10 cellular contexts compared by ENCODE assay signal in genomic region chr3:120448707-120449650, GRCh38. TPM values are rescaled to one million over a fixed set of nuclear protein-coding genes. Genes with fewer than 3 reads are reported as not detected.
DNase-seq lines count a peak whose midpoint lies in the region; ATAC-seq and TF ChIP-seq lines count a peak whose summit lies in the region.
"Had no signal": no experiment of that assay in that cellular context is flagged by ENCODE, and none has a peak within 500 bp of the region (broad histone marks: within the 10 kb centered on the region; RNA-seq: fewer than 3 reads in every experiment).

No MANE protein-coding gene starts in this region.

- H3K36me3 Mint-ChIP-seq in neural crest cell (ENCODE audit: low read depth): peaks cover 2% of the 10 kb centered on the region
- H3K36me3 Mint-ChIP-seq in activated T-cell treated with anti-CD3 and anti-CD28 coated beads, Interleukin-2, amount 50 U/mL, for 72 hours (ENCODE audit: insufficient read depth in 2 of 2): peaks cover 2% of the 10 kb centered on the region in 2 donors

- peak overlapping the region; percentile 95 for H3K4me3 Mint-ChIP-seq in neural crest cell
- H3K4me3 Mint-ChIP-seq in activated T-cell treated with anti-CD3 and anti-CD28 coated beads, Interleukin-2, amount 50 U/mL, for 72 hours: peak overlapping the region in 1 of 2 donors; percentile 82

- DNase-seq in AG20443 (ENCODE audit: low spot score) (peak; percentile 84), RPMI7951 (ENCODE audit: low read depth) (peak; percentile 62), fibroblast of mammary gland (ENCODE audit: low read depth) (peak; percentile 80), neural crest cell (ENCODE audit: low read depth, low spot score) (no peak), globus pallidus (ENCODE audit: low spot score) (no peak)
- no peak for DNase-seq in activated naive CD4-positive, alpha-beta T cell treated with Interleukin-2 at 50 U/mL for 16 hours
- no peak for DNase-seq in activated T-cell treated with anti-CD3 and anti-CD28 coated beads, Interleukin-2, amount 50 U/mL, for 72 hours
- DNase-seq: DND-41 had no signal

- no peak for ATAC-seq in activated T-cell treated with anti-CD3 and anti-CD28 coated beads, Interleukin-2, amount 50 U/mL, for 72 hours (replicated peaks in 1 of 2)
- ATAC-seq in GM18498 (IDR thresholded peaks at IDR 0.05; ENCODE audit: unreplicated experiment): no peak

- H3K4me3 ChIP-seq in fibroblast of mammary gland (ENCODE audit: control insufficient read depth, low read depth, low read length): peak overlapping the region; percentile 92

- H3K9me3 Mint-ChIP-seq in neural crest cell: peaks cover 3% of the 10 kb centered on the region
- no peaks in the 10 kb centered on the region for H3K9me3 Mint-ChIP-seq in activated T-cell treated with anti-CD3 and anti-CD28 coated beads, Interleukin-2, amount 50 U/mL, for 72 hours

- H3K4me1 Mint-ChIP-seq in neural crest cell: peaks cover 39% of the 10 kb centered on the region
- peaks cover 9% of the 10 kb centered on the region for H3K4me1 Mint-ChIP-seq in activated T-cell treated with anti-CD3 and anti-CD28 coated beads, Interleukin-2, amount 50 U/mL, for 72 hours (ENCODE audit: low read depth)

- TF ChIP-seq CTCF in fibroblast of mammary gland (conservative IDR thresholded peaks at IDR 0.05; ENCODE audit: control insufficient read depth, insufficient read depth, low read depth, low read length): no peak
- TF ChIP-seq CTCF in neural crest cell (conservative IDR thresholded peaks at IDR 0.05): no peak

- H3K27ac Mint-ChIP-seq in neural crest cell (ENCODE audit: unreplicated experiment): no peak overlapping the region
- no peak overlapping the region for H3K27ac Mint-ChIP-seq in activated T-cell treated with anti-CD3 and anti-CD28 coated beads, Interleukin-2, amount 50 U/mL, for 72 hours
- H3K27ac Mint-ChIP-seq: stimulated activated naive CD8-positive, alpha-beta T cell treated with anti-CD3 and anti-CD28 coated beads, Interleukin-15, Interleukin-2, amounts not matched to agents 100 ng/mL and 50 ng/mL, for 24 hours had no signal

- H3K27me3 Mint-ChIP-seq in neural crest cell (ENCODE audit: low read depth): no peaks in the 10 kb centered on the region
- peaks cover 59% of the 10 kb centered on the region for H3K27me3 Mint-ChIP-seq in activated T-cell treated with anti-CD3 and anti-CD28 coated beads, Interleukin-2, amount 50 U/mL, for 72 hours (ENCODE audit: low read depth)

RNA-seq across cellular contexts. Expression of gene FSTL1, which starts 1.8 kb away (rescaled TPM):
- 328 and 354 TPM in 2 replicates for total RNA-seq in RPMI7951 (2014; rRNA removed; shearing (Covaris generic))
- 180 and 199 TPM in 2 replicates for total RNA-seq in neural crest cell
- total RNA-seq in activated T-cell treated with anti-CD3 and anti-CD28 coated beads, Interleukin-2, amount 50 U/mL, for 72 hours: 1 to 10 TPM; 1.3 to 1.7 TPM

Comparison
In these comparisons a context has a peak if more than half of its experiments do, and no peak if none do; other contexts are left out.
1. DNase-seq: peak in AG20443 (single experiment), RPMI7951 (single experiment) and fibroblast of mammary gland (single experiment); none in neural crest cell (single experiment), activated naive CD4-positive, alpha-beta T cell treated with Interleukin-2 at 50 U/mL for 16 hours (single experiment), activated T-cell treated with anti-CD3 and anti-CD28 coated beads, Interleukin-2, amount 50 U/mL, for 72 hours (0 of 2) and globus pallidus (single experiment).
2. RNA of gene FSTL1, which starts 1.8 kb away (total RNA-seq): 328 to 354 TPM in RPMI7951 and 180 to 199 TPM in neural crest cell; 1.3 to 1.7 TPM in activated T-cell treated with anti-CD3 and anti-CD28 coated beads, Interleukin-2, amount 50 U/mL, for 72 hours; every median in the first group is over 10 times any median in the second.